In genomic region chr10:97314677-97315076, GRCh38 we compare ENCODE assay signal across 22 cellular contexts. TPM values are rescaled to one million over a fixed set of nuclear protein-coding genes. Genes with fewer than 3 reads are reported as not detected.
A peak's percentile ranks its signal among the peaks of the same experiment; 100 is the strongest.
DNase-seq lines count a peak whose midpoint lies in the region; TF ChIP-seq lines count a peak whose summit lies in the region.
"Had no signal": no experiment of that assay in that cellular context is flagged by ENCODE, and none has a peak within 500 bp of the region (broad histone marks: within the 10 kb centered on the region; RNA-seq: fewer than 3 reads in every experiment).

No MANE protein-coding gene starts in this region.

- H3K4me1 Mint-ChIP-seq in CD14-positive monocyte (peaks cover 46% of the 10 kb centered on the region), progenitor cell of endocrine pancreas (ENCODE audit: low read depth) (peaks cover 3% of the 10 kb centered on the region)

- H3K27me3 Mint-ChIP-seq in CD14-positive monocyte (ENCODE audit: low read depth in 3 of 3) (peaks cover 2 to 4% (median 2%) of the 10 kb centered on the region in 3 donors), progenitor cell of endocrine pancreas (no peaks in the 10 kb centered on the region)
- H3K27me3 Mint-ChIP-seq: B cell had no signal

- DNase-seq in CD14-positive monocyte (ENCODE audit: low spot score): no peak
- no peak for DNase-seq in HL-60 (ENCODE audit: low read depth in 1 of 2, low spot score in 1 of 2)
- peak; percentile 24 for DNase-seq in RKO (ENCODE audit: low spot score)
- peak; percentile 57 for DNase-seq in fibroblast of mammary gland (ENCODE audit: low read depth)
- no peak for DNase-seq in tibial artery
- no peak for DNase-seq in progenitor cell of endocrine pancreas (ENCODE audit: low spot score, unreplicated experiment)
- DNase-seq in DMS114 treated with DMSO at 0.1 percent for 48 hours (lab: John Stamatoyannopoulos, UW; ENCODE audit: unreplicated experiment): no peak
- DNase-seq: CD8-positive, alpha-beta memory T cell; DMS153; MM.1S; NCI-H1105 treated with DMSO at 0.1 percent for 48 hours; NCI-H146; NCI-H1930; NCI-H2107; NCI-H524; NCI-H774; SK-N-SH; SW 1271 had no signal

- intact Hi-C loops in CD14-positive monocyte (cut with micrococcal nuclease) (loop anchor here in 1 of 2 donors (5.0 kb wide), 1 partner anchor 38 kb away; no protein-coding TSS in a partner anchor), tibial artery (cut with DNase I; ENCODE audit: low total_unique reads) (no loop called here)

- no peaks in the 10 kb centered on the region for H3K27me3 ChIP-seq in HL-60 (ENCODE audit: insufficient read depth, poor library complexity, severe bottlenecking)
- no peaks in the 10 kb centered on the region for H3K27me3 ChIP-seq in tibial artery

- H3K36me3 ChIP-seq in tibial artery: no peaks in the 10 kb centered on the region

- H3K4me1 ChIP-seq in tibial artery: peaks cover 0 to 7% (median 3%) of the 10 kb centered on the region in 4 donors

- H3K27ac ChIP-seq in HL-60 (replicated peaks) (0 out of 2 replicates have a peak overlapping the region, but pooled peaks have one; percentile 41), tibial artery (no peak overlapping the region)
- H3K27ac ChIP-seq: C4-2B, KMS-11 had no signal

- TF ChIP-seq CTCF in CD14-positive monocyte (IDR thresholded peaks at IDR 0.05) (no peak), HL-60 (IDR thresholded peaks at IDR 0.05; ENCODE audit: insufficient read depth, low read length) (no peak), fibroblast of mammary gland (conservative IDR thresholded peaks at IDR 0.05; ENCODE audit: control insufficient read depth, insufficient read depth, low read depth, low read length) (no peak), tibial artery (IDR thresholded peaks at IDR 0.05) (no peak), progenitor cell of endocrine pancreas (IDR thresholded peaks at IDR 0.05; ENCODE audit: unreplicated experiment) (no peak)

- H3K27ac Mint-ChIP-seq in CD14-positive monocyte (peak overlapping the region; percentile 75 to 93 (median 90)), progenitor cell of endocrine pancreas (no peak overlapping the region)
- H3K27ac Mint-ChIP-seq: B cell; T-helper 1 cell treated with Interleukin-12 subunit alpha and Interleukin-12 subunit beta and Interleukin-4 antibody, amounts not matched to agents 30 μg/mL and 1 μg/mL, for 36 hours had no signal

- H3K36me3 Mint-ChIP-seq in CD14-positive monocyte: peaks cover 0 to 1% of the 10 kb centered on the region in 2 donors
- no peaks in the 10 kb centered on the region for H3K36me3 Mint-ChIP-seq in progenitor cell of endocrine pancreas (ENCODE audit: insufficient read depth)

- no peak overlapping the region for H3K4me3 Mint-ChIP-seq in CD14-positive monocyte
- H3K4me3 Mint-ChIP-seq in progenitor cell of endocrine pancreas (ENCODE audit: low read depth): no peak overlapping the region
- H3K4me3 Mint-ChIP-seq: B cell; T-helper 1 cell treated with Interleukin-12 subunit alpha and Interleukin-12 subunit beta and Interleukin-4 antibody, amounts not matched to agents 30 μg/mL and 1 μg/mL, for 36 hours had no signal

- H3K9me3 Mint-ChIP-seq in CD14-positive monocyte (peaks cover 0 to 6% (median 0%) of the 10 kb centered on the region in 7 donors), progenitor cell of endocrine pancreas (ENCODE audit: low read depth) (no peaks in the 10 kb centered on the region)
- H3K9me3 Mint-ChIP-seq: CD8-positive, alpha-beta memory T cell; T-helper 1 cell treated with Interleukin-12 subunit alpha and Interleukin-12 subunit beta and Interleukin-4 antibody, amounts not matched to agents 30 μg/mL and 1 μg/mL, for 36 hours had no signal

- no peak overlapping the region for H3K4me3 ChIP-seq in HL-60 (replicated peaks; ENCODE audit: insufficient read depth, low read length)
- no peak overlapping the region for H3K4me3 ChIP-seq in fibroblast of mammary gland (ENCODE audit: control insufficient read depth, low read depth, low read length)
- H3K4me3 ChIP-seq in tibial artery: no peak overlapping the region

- H3K9me3 ChIP-seq in tibial artery: no peaks in the 10 kb centered on the region
- H3K9me3 ChIP-seq: SK-N-SH had no signal

RNA-seq across cellular contexts. Expression of gene FRAT1, which starts 4.4 kb away (rescaled TPM):
- 10 to 100 TPM; 17.0 to 34.4 TPM for polyA plus RNA-seq in CD14-positive monocyte
- 15.7 and 16.7 TPM in 2 replicates for total RNA-seq in progenitor cell of endocrine pancreas

RNA-seq across cellular contexts. Expression of gene FRAT2, which starts 19.9 kb away (rescaled TPM):
- 10 to 100 TPM; 29.4 to 62.4 TPM for polyA plus RNA-seq in CD14-positive monocyte
- 37.7 and 38.7 TPM in 2 replicates for total RNA-seq in progenitor cell of endocrine pancreas

RNA-seq across cellular contexts. Expression of gene ARHGAP19, which starts 22.2 kb away (rescaled TPM):
- 10 to 100 TPM in 1 of 2 donors, 1 to 10 TPM in 1; 8.3 to 10.6 TPM for polyA plus RNA-seq in CD14-positive monocyte
- 20.4 and 21.1 TPM in 2 replicates for total RNA-seq in progenitor cell of endocrine pancreas

Comparison
In these comparisons a context has a peak if more than half of its experiments do, and no peak if none do; other contexts are left out.
1. DNase-seq: peak in RKO (single experiment) and fibroblast of mammary gland (single experiment); none in CD14-positive monocyte (single experiment), HL-60 (0 of 2), tibial artery (0 of 2), progenitor cell of endocrine pancreas (single experiment) and DMS114 treated with DMSO at 0.1 percent for 48 hours (single experiment).